In the genomic region with DNA sequence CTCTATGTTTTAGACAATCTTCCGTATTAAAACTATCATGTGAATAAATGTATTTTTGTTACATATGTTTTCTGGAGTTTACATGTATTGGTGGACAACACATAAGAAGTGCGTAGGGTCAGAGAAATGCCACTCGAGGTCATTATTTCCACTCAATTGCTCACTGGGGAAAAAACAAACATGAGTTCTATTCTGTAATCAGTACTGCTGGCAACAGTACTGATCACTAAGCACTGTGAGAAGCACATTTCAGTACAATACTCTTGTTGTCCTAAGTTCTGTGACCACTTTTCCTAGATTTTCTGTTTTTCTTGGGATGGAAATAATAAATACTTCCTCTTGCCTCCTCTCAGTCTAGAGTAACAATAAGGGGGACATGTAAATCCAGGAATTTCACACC, we compare ENCODE assay signal across 31 cellular contexts.
"Had no signal": no experiment of that assay in that cellular context is flagged by ENCODE, and none has a peak within 500 bp of the region (broad histone marks: within the 10 kb centered on the region; RNA-seq: fewer than 3 reads in every experiment).

No MANE protein-coding gene starts in this region.

- H3K4me1 Mint-ChIP-seq: activated CD4-positive, alpha-beta memory T cell treated with anti-CD3 and anti-CD28 coated beads, Interleukin-2, amount 10 ng/mL, durations not matched to agents 7 days and 5 days; activated CD4-positive, alpha-beta T cell treated with anti-CD3 and anti-CD28 coated beads, Interleukin-2, amount 10 ng/mL, durations not matched to agents 7 days and 5 days; activated naive CD4-positive, alpha-beta T cell treated with anti-CD3 and anti-CD28 coated beads, Interleukin-2, amount 10 ng/mL, durations not matched to agents 7 days and 5 days; activated naive CD8-positive, alpha-beta T cell treated with anti-CD3 and anti-CD28 coated beads, Interleukin-2, amount 10 ng/mL, durations not matched to agents 7 days and 5 days had no signal

- H3K36me3 Mint-ChIP-seq: activated naive CD4-positive, alpha-beta T cell treated with anti-CD3 and anti-CD28 coated beads, Interleukin-2, amount 10 ng/mL, durations not matched to agents 7 days and 5 days; activated naive CD8-positive, alpha-beta T cell treated with anti-CD3 and anti-CD28 coated beads, Interleukin-2, amount 10 ng/mL, durations not matched to agents 7 days and 5 days; brain had no signal

- H3K4me2 ChIP-seq: neural progenitor cell, smooth muscle cell had no signal

- H3K36me3 ChIP-seq: ascending aorta, cardiac muscle cell, colonic mucosa, gastroesophageal sphincter, neural progenitor cell, WERI-Rb-1 had no signal

- H3K27me3 ChIP-seq: ascending aorta, cardiac muscle cell, colonic mucosa, gastroesophageal sphincter, neural progenitor cell, testis had no signal

- ATAC-seq: gastroesophageal sphincter; naive thymus-derived CD8-positive, alpha-beta T cell; psoas muscle; stimulated activated naive CD8-positive, alpha-beta T cell treated with anti-CD3 and anti-CD28 coated beads, Interleukin-15, Interleukin-2, amounts not matched to agents 100 U/mL and 50 U/mL, for 24 hours had no signal

- H3K27me3 Mint-ChIP-seq: brain had no signal

- H3K27ac Mint-ChIP-seq: activated CD4-positive, alpha-beta memory T cell treated with anti-CD3 and anti-CD28 coated beads, Interleukin-2, amount 10 ng/mL, durations not matched to agents 7 days and 5 days; activated CD4-positive, alpha-beta T cell treated with anti-CD3 and anti-CD28 coated beads, Interleukin-2, amount 10 ng/mL, durations not matched to agents 7 days and 5 days; activated naive CD4-positive, alpha-beta T cell treated with anti-CD3 and anti-CD28 coated beads, Interleukin-2, amount 10 ng/mL, durations not matched to agents 7 days and 5 days; activated naive CD8-positive, alpha-beta T cell treated with anti-CD3 and anti-CD28 coated beads, Interleukin-2, amount 10 ng/mL, durations not matched to agents 7 days and 5 days; activated T-cell treated with anti-CD3 and anti-CD28 coated beads, Interleukin-2, amount 50 U/mL, for 24 hours; naive thymus-derived CD8-positive, alpha-beta T cell; T-helper 1 cell treated with Interleukin-12 subunit alpha and Interleukin-12 subunit beta and Interleukin-4 antibody, amounts not matched to agents 30 μg/mL and 1 μg/mL, for 36 hours had no signal

- H3K9me3 ChIP-seq: ascending aorta, colonic mucosa, testis had no signal

- H3K9me3 Mint-ChIP-seq: activated naive CD4-positive, alpha-beta T cell treated with anti-CD3 and anti-CD28 coated beads, Interleukin-2, amount 10 ng/mL, durations not matched to agents 7 days and 5 days; activated naive CD8-positive, alpha-beta T cell treated with anti-CD3 and anti-CD28 coated beads, Interleukin-2, amount 10 ng/mL, durations not matched to agents 7 days and 5 days; T-helper 1 cell treated with Interleukin-12 subunit alpha and Interleukin-12 subunit beta and Interleukin-4 antibody, amounts not matched to agents 30 μg/mL and 1 μg/mL, for 36 hours had no signal

- H3K4me3 ChIP-seq: ascending aorta, cardiac muscle cell, colonic mucosa, gastroesophageal sphincter, neural progenitor cell, psoas muscle, smooth muscle cell, testis had no signal

- DNase-seq: activated CD4-positive, alpha-beta memory T cell treated with anti-CD3 and anti-CD28 coated beads, Interleukin-2, amount 10 ng/mL, durations not matched to agents 7 days and 5 days; activated CD4-positive, alpha-beta T cell treated with anti-CD3 and anti-CD28 coated beads for 1 hour; activated CD4-positive, alpha-beta T cell treated with anti-CD3 and anti-CD28 coated beads, Interleukin-2, amount 10 ng/mL, durations not matched to agents 7 days and 5 days; activated CD8-positive, alpha-beta memory T cell treated with anti-CD3 and anti-CD28 coated beads, Interleukin-2, amount 50 U/mL, for 48 hours; activated gamma-delta T cell; activated naive CD4-positive, alpha-beta T cell treated with anti-CD3 and anti-CD28 coated beads, Interleukin-2, amount 10 ng/mL, durations not matched to agents 7 days and 5 days; activated naive CD8-positive, alpha-beta T cell treated with anti-CD3 and anti-CD28 coated beads, Interleukin-2, amount 10 ng/mL, durations not matched to agents 7 days and 5 days; activated T-cell treated with anti-CD3 and anti-CD28 coated beads, Interleukin-2, amount 50 U/mL, for 24 hours; cerebellar nuclear complex; colonic mucosa; effector CD8-positive, alpha-beta T cell; erythroblast; hippocampal formation; naive thymus-derived CD8-positive, alpha-beta T cell; occipital lobe; psoas muscle; stimulated activated CD4-positive, alpha-beta T cell treated with anti-CD3 and anti-CD28 coated beads, Interleukin-15, amount 100 ng/mL, for 24 hours; stimulated activated CD4-positive, alpha-beta T cell treated with anti-CD3 and anti-CD28 coated beads, Interleukin-2, amount 100 ng/mL, for 24 hours; stimulated activated naive CD8-positive, alpha-beta T cell treated with anti-CD3 and anti-CD28 coated beads, Interleukin-15, Interleukin-2, amounts not matched to agents 100 U/mL and 50 U/mL, for 24 hours; T1000; testis; trophoblast cell; WERI-Rb-1 had no signal

- H2AFZ ChIP-seq: neural progenitor cell, parathyroid adenoma had no signal

- H3K4me1 ChIP-seq: colonic mucosa, gastroesophageal sphincter, neural progenitor cell, psoas muscle, testis had no signal

- H3K27ac ChIP-seq: ascending aorta, cardiac muscle cell, colonic mucosa, gastroesophageal sphincter, neural progenitor cell, parathyroid adenoma, psoas muscle, testis, WERI-Rb-1 had no signal

- H3K4me3 Mint-ChIP-seq: activated CD4-positive, alpha-beta memory T cell treated with anti-CD3 and anti-CD28 coated beads, Interleukin-2, amount 10 ng/mL, durations not matched to agents 7 days and 5 days; activated CD4-positive, alpha-beta T cell treated with anti-CD3 and anti-CD28 coated beads, Interleukin-2, amount 10 ng/mL, durations not matched to agents 7 days and 5 days; activated naive CD4-positive, alpha-beta T cell treated with anti-CD3 and anti-CD28 coated beads, Interleukin-2, amount 10 ng/mL, durations not matched to agents 7 days and 5 days; activated naive CD8-positive, alpha-beta T cell treated with anti-CD3 and anti-CD28 coated beads, Interleukin-2, amount 10 ng/mL, durations not matched to agents 7 days and 5 days; activated T-cell treated with anti-CD3 and anti-CD28 coated beads, Interleukin-2, amount 50 U/mL, for 24 hours; brain; naive thymus-derived CD8-positive, alpha-beta T cell; neural progenitor cell; T-helper 1 cell treated with Interleukin-12 subunit alpha and Interleukin-12 subunit beta and Interleukin-4 antibody, amounts not matched to agents 30 μg/mL and 1 μg/mL, for 36 hours had no signal

- H3K9ac ChIP-seq: neural progenitor cell, parathyroid adenoma had no signal
